In genomic region chr2:61775956-61776570, GRCh38 we compare ENCODE assay signal across 14 cellular contexts.
DNase-seq lines count a peak whose midpoint lies in the region; ATAC-seq, FAIRE-seq and TF ChIP-seq lines count a peak whose summit lies in the region.
"Had no signal": no experiment of that assay in that cellular context is flagged by ENCODE, and none has a peak within 500 bp of the region (broad histone marks: within the 10 kb centered on the region; RNA-seq: fewer than 3 reads in every experiment).

No MANE protein-coding gene starts in this region.

- TF ChIP-seq RAD21 in K562 (CRISPR knock-in tag; conservative IDR thresholded peaks at IDR 0.05 in 1 of 2, IDR thresholded peaks at IDR 0.05 in 1 of 2): no peak

- DNase-seq in K562 (ENCODE audit: extremely low read depth in 1 of 4, low spot score in 3 of 4) (no peak), cerebellar nuclear complex (lab: John Stamatoyannopoulos, UW) (no peak), Right ventricle myocardium inferior (ENCODE audit: missing footprints) (no peak), SK-N-DZ (ENCODE audit: low spot score) (no peak)
- no peak for DNase-seq in activated CD8-positive, alpha-beta memory T cell treated with anti-CD3 and anti-CD28 coated beads, Interleukin-2, amount 50 U/mL, for 4 hours
- DNase-seq: activated CD4-positive, CD25-positive, alpha-beta regulatory T cell; activated naive CD4-positive, alpha-beta T cell treated with anti-CD3 and anti-CD28 coated beads for 36 hours; DMS79; H9; lower lobe of right lung had no signal

- no peak for FAIRE-seq in K562 (lab: Jason Lieb, UNC)
- FAIRE-seq: frontal cortex had no signal

- no peak overlapping the region for H3K27ac ChIP-seq in K562 (ENCODE audit: extremely low read depth, low read depth, low read length)
- H3K27ac ChIP-seq: lower lobe of right lung had no signal

- H3K36me3 ChIP-seq in K562 (ENCODE audit: control insufficient read depth, insufficient read depth, low read length): no peaks in the 10 kb centered on the region
- H3K36me3 ChIP-seq: lower lobe of right lung had no signal

- no peak overlapping the region for H3K4me3 ChIP-seq in K562
- H3K4me3 ChIP-seq: lower lobe of right lung had no signal

- H3K9me1 ChIP-seq in K562 (ENCODE audit: control insufficient read depth, insufficient read depth, low read length): no peaks in the 10 kb centered on the region

- no peak overlapping the region for H3K9ac ChIP-seq in K562 (ENCODE audit: insufficient read depth in 1 of 2, low read depth in 2 of 2, low read length in 2 of 2)

- no peak for TF ChIP-seq CTCF in K562 (IDR thresholded peaks at IDR 0.05 in 2 of 3, conservative IDR thresholded peaks at IDR 0.05 in 1 of 3; ENCODE audit: insufficient read depth in 2 of 3, low read depth in 1 of 3, low read length in 3 of 3)

- POLR2A ChIA-PET in K562 (lab: Yijun Ruan, JAX): interaction anchor here (0.6 kb wide), 1 partner anchor 265 kb away, joined by 4 read pairs; no protein-coding TSS in a partner anchor

- H3K79me2 ChIP-seq in K562 (ENCODE audit: control insufficient read depth, insufficient read depth, low read length): no peaks in the 10 kb centered on the region

- BruUV-seq in K562 (replicated peaks; lab: Mats Ljungman, UMichigan): no TSS peak

- TF ChIP-seq POLR2A in K562 (conservative IDR thresholded peaks at IDR 0.05): no peak

- peak; percentile 86 for ATAC-seq in GM18868 (IDR thresholded peaks at IDR 0.05; ENCODE audit: unreplicated experiment)
- ATAC-seq in GM21737 (IDR thresholded peaks at IDR 0.05; ENCODE audit: unreplicated experiment): peak; percentile 83
- ATAC-seq in HG03378 (IDR thresholded peaks at IDR 0.05; ENCODE audit: unreplicated experiment): peak; percentile 76
- no peak for ATAC-seq in K562
- no peak for ATAC-seq in Right ventricle myocardium inferior
- ATAC-seq: lower lobe of right lung had no signal

- H2AFZ ChIP-seq in K562 (ENCODE audit: low read depth, low read length): no peak overlapping the region

- intact Hi-C loops in K562 (cut with micrococcal nuclease): no loop called here
- intact Hi-C loops in Right ventricle myocardium inferior (cut with DNase I): no loop called here

- in situ Hi-C loops in K562 (cut with MboI): no loop called here

- H3K4me2 ChIP-seq in K562 (ENCODE audit: insufficient read depth, low read length): no peak overlapping the region

- no peak for TF ChIP-seq EP300 in K562 (IDR thresholded peaks at IDR 0.05; ENCODE audit: low read length)

- no peaks in the 10 kb centered on the region for H3K4me1 ChIP-seq in K562 (replicated peaks in 1 of 2; ENCODE audit: control insufficient read depth in 2 of 2, insufficient read depth in 2 of 2, low read length in 2 of 2)
- H3K4me1 ChIP-seq: lower lobe of right lung had no signal

- CTCF ChIA-PET in K562 (lab: Yijun Ruan, JAX; ENCODE audit: low intra/inter-chr PET ratio): no interaction called here

- WGBS in K562 (ENCODE audit: insufficient coverage, low coverage, missing lambda C conversion rate): 17% methylated on average over 8 of the region's 8 CpGs

- H3K27me3 ChIP-seq in K562 (ENCODE audit: control insufficient read depth in 2 of 2, insufficient read depth in 2 of 2, low read length in 2 of 2): peaks cover 2 to 5% of the 10 kb centered on the region in 2 experiments; a peak in 2 of 5 replicates

- no peaks in the 10 kb centered on the region for H4K20me1 ChIP-seq in K562 (replicated peaks; ENCODE audit: control insufficient read depth, insufficient read depth, low read length)

- no peaks in the 10 kb centered on the region for H3K9me3 ChIP-seq in K562 (replicated peaks; ENCODE audit: control insufficient read depth, insufficient read depth, low read depth, low read length)
- H3K9me3 ChIP-seq: lower lobe of right lung had no signal

TF ChIP-seq in K562, 482 proteins besides CTCF, POLR2A, EP300 and RAD21:
- TF ChIP-seq NR2C2 (CRISPR knock-in tag; IDR thresholded peaks at IDR 0.05): no peak
- no peak for TF ChIP-seq NR2C2 (tag; IDR thresholded peaks at IDR 0.05)
- 0 out of 2 replicates have a peak, but pooled peaks have one; percentile 31 for TF ChIP-seq SPI1 (IDR thresholded peaks at IDR 0.05; ENCODE audit: borderline replicate concordance, low read depth, low read length)

Comparison
In these comparisons a context has a peak if more than half of its experiments do, and no peak if none do; other contexts are left out.
1. ATAC-seq: peak in GM18868 (single experiment), GM21737 (single experiment) and HG03378 (single experiment); none in K562 (single experiment) and Right ventricle myocardium inferior (single experiment).